ENCODE assay signal across 5 cellular contexts in the genomic region with DNA sequence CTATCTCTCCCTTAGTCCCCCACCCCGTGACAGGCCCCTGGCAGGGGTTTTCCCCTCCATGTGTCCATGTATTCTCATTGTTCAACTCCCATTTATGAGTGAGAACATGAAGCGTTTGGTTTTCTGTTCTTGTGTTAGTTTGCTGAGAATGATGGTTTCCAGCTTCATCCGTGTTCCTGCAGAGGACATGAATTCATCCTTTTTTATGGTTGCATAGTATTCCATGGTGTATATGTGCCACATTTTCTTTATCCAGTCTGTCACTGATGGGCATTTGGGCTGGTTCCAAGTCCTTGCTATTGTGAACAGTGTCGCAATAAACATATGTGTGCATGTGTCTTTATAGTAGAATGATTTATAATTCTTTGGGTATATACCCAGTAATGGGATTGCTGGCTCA. TPM values are rescaled to one million over a fixed set of nuclear protein-coding genes. Genes with fewer than 3 reads are reported as not detected.
DNase-seq lines count a peak whose midpoint lies in the region; ATAC-seq, FAIRE-seq and TF ChIP-seq lines count a peak whose summit lies in the region.
"Not testable (repeated sequence)": the region's sequence is repeated elsewhere in the genome, so short reads cannot be mapped to it uniquely, and the experiment has no call there.

No MANE protein-coding gene starts in this region.

- not testable (repeated sequence) for TF ChIP-seq RAD21 in A549 (conservative IDR thresholded peaks at IDR 0.05 in 1 of 2, IDR thresholded peaks at IDR 0.05 in 1 of 2); Ishikawa (IDR thresholded peaks at IDR 0.05; ENCODE audit: low read depth)

- not testable (repeated sequence) for ATAC-seq in A549, WTC11

- TF ChIP-seq CTCF in A549 (IDR thresholded peaks at IDR 0.05); Calu3 (IDR thresholded peaks at IDR 0.05; ENCODE audit: unreplicated experiment); WTC11 (IDR thresholded peaks at IDR 0.05); MCF 10A (IDR thresholded peaks at IDR 0.05; ENCODE audit: unreplicated experiment): not testable (repeated sequence)

- TF ChIP-seq EP300 in A549 (IDR thresholded peaks at IDR 0.05); Ishikawa (IDR thresholded peaks at IDR 0.05; ENCODE audit: borderline replicate concordance): not testable (repeated sequence)

- not testable (repeated sequence) for H3K4me1 ChIP-seq in A549

- 97% methylated on average over 4 of the region's 4 CpGs for WGBS in A549 (ENCODE audit: missing lambda C conversion rate)

- H3K27ac ChIP-seq in A549: not testable (repeated sequence)

- not testable (repeated sequence) for BruUV-seq in Calu3 (replicated peaks; lab: Mats Ljungman, UMichigan); MCF 10A (replicated peaks; lab: Mats Ljungman, UMichigan)

- H3K9me3 Mint-ChIP-seq in Calu3 (ENCODE audit: low read depth, unreplicated experiment) (peaks cover 19% of the 10 kb centered on the region), WTC11 (peaks cover 34% of the 10 kb centered on the region), MCF 10A (ENCODE audit: unreplicated experiment) (peaks cover 14% of the 10 kb centered on the region)

- FAIRE-seq in A549 (lab: Jason Lieb, UNC): not testable (repeated sequence)

- H3K27ac Mint-ChIP-seq in Calu3 (ENCODE audit: unreplicated experiment): peak overlapping the region; percentile 64
- H3K27ac Mint-ChIP-seq in WTC11: not testable (repeated sequence)
- H3K27ac Mint-ChIP-seq in MCF 10A (ENCODE audit: low read depth, unreplicated experiment): peak overlapping the region; percentile 61

- CTCF ChIA-PET in A549 (lab: Yijun Ruan, JAX): interaction anchor here (0.6 to 0.8 kb wide), 2 partner anchors 222 to 367 kb away, joined by 3 to 4 read pairs; no protein-coding TSS in a partner anchor
- CTCF ChIA-PET in Calu3 (lab: Charles Lee); WTC11 (lab: Charles Lee): not testable (repeated sequence)
- CTCF ChIA-PET in MCF 10A (lab: Yijun Ruan, JAX): interaction anchor here (1.2 kb wide), 1 partner anchor 403 kb away, joined by 3 read pairs; no protein-coding TSS in a partner anchor

- not testable (repeated sequence) for DNase-seq in A549 (ENCODE audit: low read depth in 1 of 2, low spot score in 1 of 2); Calu3; WTC11 (ENCODE audit: low spot score); MCF 10A (ENCODE audit: unreplicated experiment)

- POLR2A ChIA-PET in A549 (lab: Yijun Ruan, JAX); WTC11 (lab: Charles Lee): not testable (repeated sequence)
- POLR2A ChIA-PET in MCF 10A (lab: Yijun Ruan, JAX): interaction anchor here (1.5 kb wide), 1 partner anchor 19 kb away, joined by 5 read pairs; no protein-coding TSS in a partner anchor

- intact Hi-C loops in Calu3 (cut with micrococcal nuclease; ENCODE audit: unreplicated experiment); MCF 10A (cut with micrococcal nuclease): not testable (repeated sequence)

- not testable (repeated sequence) for H3K27me3 Mint-ChIP-seq in Calu3 (ENCODE audit: unreplicated experiment); WTC11 (ENCODE audit: low read depth); MCF 10A (ENCODE audit: insufficient read depth, unreplicated experiment)

- not testable (repeated sequence) for H3K4me3 ChIP-seq in A549

- not testable (repeated sequence) for H3K4me3 Mint-ChIP-seq in Calu3 (ENCODE audit: low read depth, unreplicated experiment); WTC11; MCF 10A (ENCODE audit: unreplicated experiment)

- not testable (repeated sequence) for TF ChIP-seq POLR2A in A549 (IDR thresholded peaks at IDR 0.05; ENCODE audit: low read length)

- peaks cover 42% of the 10 kb centered on the region for H3K9me3 ChIP-seq in A549

- H3K4me1 Mint-ChIP-seq in Calu3 (ENCODE audit: low read depth, unreplicated experiment); WTC11; MCF 10A (ENCODE audit: insufficient read depth, unreplicated experiment): not testable (repeated sequence)

- not testable (repeated sequence) for H3K4me2 ChIP-seq in A549

- H3K36me3 Mint-ChIP-seq in Calu3 (ENCODE audit: insufficient read depth, unreplicated experiment) (peaks cover 99% of the 10 kb centered on the region), WTC11 (peaks cover 90% of the 10 kb centered on the region), MCF 10A (ENCODE audit: insufficient read depth, unreplicated experiment) (peaks cover 34% of the 10 kb centered on the region)

TF ChIP-seq in A549, 52 proteins besides CTCF, POLR2A, EP300 and RAD21:
- TF ChIP-seq HOXA7 (CRISPR knock-in tag; IDR thresholded peaks at IDR 0.05): peak; percentile 53; the same call in 1 of the 2 replicates

TF ChIP-seq in Ishikawa, 13 proteins besides CTCF, POLR2A, EP300 and RAD21:
- 0 out of 2 replicates have a peak, but pooled peaks have one; percentile 18 for TF ChIP-seq CEBPB (IDR thresholded peaks at IDR 0.05)
TF ChIP-seq in Ishikawa: peak in this region for 1; not testable (repeated sequence) for 12.

TF ChIP-seq in WTC11, 78 proteins besides CTCF, POLR2A, EP300 and RAD21:
- TF ChIP-seq GTF2I (CRISPR knock-in tag; conservative IDR thresholded peaks at IDR 0.05): 0 out of 2 replicates have a peak, but pooled peaks have one; percentile 17

RNA-seq across cellular contexts. Expression of a gene that starts 20.7 kb away (rescaled TPM):
- 121 and 144 TPM in 2 replicates for polyA plus RNA-seq in A549 (2011; rRNA removed)
- 89.5 and 99.6 TPM in 2 replicates for polyA plus RNA-seq in A549 (2012; cell fraction: cytosol; rRNA removed)
- polyA plus RNA-seq in A549 (2012; cell fraction: nucleus; rRNA removed): 65.7 and 86.3 TPM in 2 replicates
- polyA plus RNA-seq in A549 (2017; fragmentation: RNase III; extraction: RNeasy Plus Mini Kit Qiagen cat#74134 plus additional on column Dnase treatment): 91.1 to 96.4 TPM (median 94.5 TPM) in 3 replicates
- polyA minus RNA-seq in A549 (2011; rRNA and poly(A)+ RNA removed): 55.8 and 57.3 TPM in 2 replicates
- 72.5 and 86.4 TPM in 2 replicates for total RNA-seq in Calu3 (2022)
- 93.3 to 101 TPM (median 98.8 TPM) in 3 replicates for total RNA-seq in WTC11 (2021)
- 25.7 and 54.1 TPM in 2 replicates for total RNA-seq in MCF 10A (2022)
